In genomic region chr9:109143881-109144562, GRCh38 we compare ENCODE assay signal across 8 cellular contexts. TPM values are rescaled to one million over a fixed set of nuclear protein-coding genes. Genes with fewer than 3 reads are reported as not detected.
DNase-seq lines count a peak whose midpoint lies in the region; FAIRE-seq and TF ChIP-seq lines count a peak whose summit lies in the region.

No MANE protein-coding gene starts in this region.

- no peaks in the 10 kb centered on the region for H4K20me1 ChIP-seq in MM.1S (ENCODE audit: insufficient read depth, low read length)
- H4K20me1 ChIP-seq in astrocyte (ENCODE audit: insufficient read depth, low read length) = no peaks in the 10 kb centered on the region

- H3K9me3 Mint-ChIP-seq in astrocyte (ENCODE audit: unreplicated experiment) = no peaks in the 10 kb centered on the region
- H3K9me3 Mint-ChIP-seq in osteocyte (ENCODE audit: unreplicated experiment) = no peaks in the 10 kb centered on the region

- H3K27ac ChIP-seq in MM.1S (ENCODE audit: low read length) = no peak overlapping the region
- no peak overlapping the region for H3K27ac ChIP-seq in astrocyte (ENCODE audit: low read depth, low read length)
- H3K27ac ChIP-seq in testis = no peak overlapping the region

- no peaks in the 10 kb centered on the region for H3K9me2 ChIP-seq in MM.1S (replicated peaks; ENCODE audit: insufficient read depth, low read length)

- H3K79me2 ChIP-seq in MM.1S (ENCODE audit: low read length) = no peaks in the 10 kb centered on the region
- H3K79me2 ChIP-seq in astrocyte (ENCODE audit: insufficient read depth, low read length) = no peaks in the 10 kb centered on the region

- FAIRE-seq in GM12891 (lab: Jason Lieb, UNC) (peak; percentile 78), astrocyte (lab: Jason Lieb, UNC) (no peak)

- intact Hi-C loops in testis (cut with DNase I; ENCODE audit: low total_unique reads) = no loop called here

- H3K36me3 Mint-ChIP-seq in astrocyte (ENCODE audit: low read depth, unreplicated experiment) = peaks cover 2% of the 10 kb centered on the region
- H3K36me3 Mint-ChIP-seq in osteocyte (ENCODE audit: unreplicated experiment) = no peaks in the 10 kb centered on the region

- H2AFZ ChIP-seq in MM.1S (ENCODE audit: low read length) (no peak overlapping the region), astrocyte (ENCODE audit: low read depth, low read length) (peak overlapping the region; percentile 30)

- no peaks in the 10 kb centered on the region for H3K27me3 ChIP-seq in MM.1S (replicated peaks; ENCODE audit: insufficient read depth, low read length)
- H3K27me3 ChIP-seq in astrocyte (ENCODE audit: insufficient read depth, low read length) = no peaks in the 10 kb centered on the region
- no peaks in the 10 kb centered on the region for H3K27me3 ChIP-seq in testis

- no peaks in the 10 kb centered on the region for H3K36me3 ChIP-seq in MM.1S (replicated peaks; ENCODE audit: insufficient read depth, low read length)
- no peaks in the 10 kb centered on the region for H3K36me3 ChIP-seq in astrocyte (ENCODE audit: insufficient read depth, low read length)
- no peaks in the 10 kb centered on the region for H3K36me3 ChIP-seq in testis (ENCODE audit: low read depth, missing control alignments)

- no peaks in the 10 kb centered on the region for H3F3A ChIP-seq in MM.1S (ENCODE audit: insufficient read depth, low read length)

- H3K4me3 Mint-ChIP-seq in astrocyte (ENCODE audit: unreplicated experiment) = no peak overlapping the region
- no peak overlapping the region for H3K4me3 Mint-ChIP-seq in osteocyte (ENCODE audit: unreplicated experiment)

- no peak overlapping the region for H3K4me3 ChIP-seq in HFF-Myc (replicated peaks; ENCODE audit: low read depth, low read length)
- no peak overlapping the region for H3K4me3 ChIP-seq in MM.1S (ENCODE audit: low read length)
- H3K4me3 ChIP-seq in astrocyte (ENCODE audit: insufficient read depth, low read depth, low read length) = no peak overlapping the region
- no peak overlapping the region for H3K4me3 ChIP-seq in testis

- peak; percentile 14 for TF ChIP-seq CTCF in AG09319 (IDR thresholded peaks at IDR 0.05; ENCODE audit: low read depth, low read length)
- TF ChIP-seq CTCF in HFF-Myc (IDR thresholded peaks at IDR 0.05; ENCODE audit: low read depth, low read length, missing control alignments) = peak; percentile 42
- TF ChIP-seq CTCF in MM.1S (IDR thresholded peaks at IDR 0.05; ENCODE audit: low read length) = peak; percentile 55
- peak; percentile 48 for TF ChIP-seq CTCF in astrocyte (IDR thresholded peaks at IDR 0.05; ENCODE audit: insufficient read depth, low read depth, low read length)
- peak; percentile 36 for TF ChIP-seq CTCF in osteocyte (IDR thresholded peaks at IDR 0.05)
- TF ChIP-seq CTCF in testis (IDR thresholded peaks at IDR 0.05) = no peak

- TF ChIP-seq POLR2A in GM12891 (IDR thresholded peaks at IDR 0.05; ENCODE audit: low read depth, low read length) = no peak
- no peak for TF ChIP-seq POLR2A in testis (IDR thresholded peaks at IDR 0.05)

- H3K9ac ChIP-seq in MM.1S (ENCODE audit: low read length) (no peak overlapping the region), astrocyte (ENCODE audit: low read length) (no peak overlapping the region)

- H3K27ac Mint-ChIP-seq in astrocyte (ENCODE audit: unreplicated experiment) (no peak overlapping the region), osteocyte (ENCODE audit: unreplicated experiment) (no peak overlapping the region)

- DNase-seq in AG09319 (ENCODE audit: extremely low read depth, low read depth) = no peak
- peak; percentile 40 for DNase-seq in GM12891 (ENCODE audit: insufficient read length, low spot score)
- DNase-seq in HFF-Myc (ENCODE audit: extremely low read depth, low read depth) = peak; percentile 38
- peak; percentile 81 for DNase-seq in MM.1S
- DNase-seq in astrocyte (ENCODE audit: low read depth) = peak; percentile 14
- no peak for DNase-seq in osteocyte (ENCODE audit: extremely low spot score, unreplicated experiment)
- DNase-seq in amniotic stem cell (lab: John Stamatoyannopoulos, UW) = no peak
- DNase-seq in testis = no peak

- WGBS in testis, 2 donors = 78 to 82% methylated on average over 5 of the region's 5 CpGs

- H3K27me3 Mint-ChIP-seq in astrocyte (ENCODE audit: low read depth, unreplicated experiment) (peaks cover 9% of the 10 kb centered on the region), osteocyte (ENCODE audit: unreplicated experiment) (peaks cover 11% of the 10 kb centered on the region)

- H3K4me2 ChIP-seq in MM.1S (ENCODE audit: low read depth, low read length) = peak overlapping the region; percentile 29; the same call in 1 of the 2 replicates
- H3K4me2 ChIP-seq in astrocyte (ENCODE audit: low read length) = no peak overlapping the region

- H3K4me1 ChIP-seq in MM.1S (ENCODE audit: low read length) (peaks cover 7% of the 10 kb centered on the region), astrocyte (ENCODE audit: insufficient read depth, low read length) (no peaks in the 10 kb centered on the region), testis (no peaks in the 10 kb centered on the region)

- H3K4me1 Mint-ChIP-seq in astrocyte (ENCODE audit: low read depth, unreplicated experiment) (no peaks in the 10 kb centered on the region), osteocyte (ENCODE audit: unreplicated experiment) (peaks cover 3% of the 10 kb centered on the region)

- no peaks in the 10 kb centered on the region for H3K9me3 ChIP-seq in MM.1S (replicated peaks; ENCODE audit: insufficient read depth, low read length)
- H3K9me3 ChIP-seq in astrocyte (ENCODE audit: insufficient read depth, low read depth, low read length) = no peaks in the 10 kb centered on the region
- H3K9me3 ChIP-seq in testis = no peaks in the 10 kb centered on the region

TF ChIP-seq in GM12891, 5 proteins besides CTCF, POLR2A, EP300 and RAD21:
- TF ChIP-seq TAF1 (IDR thresholded peaks at IDR 0.05; ENCODE audit: low read depth, low read length) (no peak), SPI1 (IDR thresholded peaks at IDR 0.05; ENCODE audit: low read depth, low read length) (peak; percentile 68), PAX5 (IDR thresholded peaks at IDR 0.05; ENCODE audit: insufficient read depth, low read length, severe bottlenecking) (no peak), POU2F2 (IDR thresholded peaks at IDR 0.05; ENCODE audit: low read depth, low read length) (no peak)

RNA-seq across cellular contexts. Expression of gene FRRS1L, which starts 23.0 kb away (rescaled TPM):
- polyA plus RNA-seq in GM12891 (2012; ENCODE audit: low read depth, missing spikeins) = not detected
- total RNA-seq in astrocyte (0.43 and 1.1 TPM in 2 replicates), osteocyte (5.1 and 6.7 TPM in 2 replicates), testis (1 to 10 TPM; 5.3 to 9.3 TPM)
- 6.0 TPM for polyA plus RNA-seq in testis (ENCODE audit: insufficient read depth, low read depth, low replicate concordance)

RNA-seq across cellular contexts. Expression of gene TMEM245, which starts 24.3 kb away (rescaled TPM):
- polyA plus RNA-seq in GM12891 (2012; ENCODE audit: low read depth, missing spikeins) = 7.2 TPM
- total RNA-seq in astrocyte = 52.2 and 54.1 TPM in 2 replicates
- total RNA-seq in osteocyte = 40.0 and 41.0 TPM in 2 replicates
- 10 to 100 TPM; 63.6 to 67.6 TPM for total RNA-seq in testis
- 44.9 TPM for polyA plus RNA-seq in testis (ENCODE audit: insufficient read depth, low read depth, low replicate concordance)

Comparison
In these comparisons a context has a peak if more than half of its experiments do, and no peak if none do; other contexts are left out.
1. DNase-seq: peak in GM12891 (single experiment), HFF-Myc (single experiment), MM.1S (single experiment) and astrocyte (single experiment); none in AG09319 (single experiment), osteocyte (single experiment), amniotic stem cell (single experiment) and testis (single experiment).
2. CTCF ChIP-seq: peak in AG09319 (single experiment), HFF-Myc (single experiment), MM.1S (single experiment), astrocyte (single experiment) and osteocyte (single experiment); none in testis (0 of 3).